In genomic region chr9:134361426-134361825, GRCh38 we compare ENCODE assay signal across 23 cellular contexts. TPM values are rescaled to one million over a fixed set of nuclear protein-coding genes. Genes with fewer than 3 reads are reported as not detected.
A peak's percentile ranks its signal among the peaks of the same experiment; 100 is the strongest.
DNase-seq lines count a peak whose midpoint lies in the region; ATAC-seq and TF ChIP-seq lines count a peak whose summit lies in the region.
"Had no signal": no experiment of that assay in that cellular context is flagged by ENCODE, and none has a peak within 500 bp of the region (broad histone marks: within the 10 kb centered on the region; RNA-seq: fewer than 3 reads in every experiment).

No MANE protein-coding gene starts in this region.

- no peak overlapping the region for H3K4me2 ChIP-seq in neuronal stem cell (ENCODE audit: insufficient read depth, low read length, poor library complexity, severe bottlenecking)

- H3K9me3 Mint-ChIP-seq in activated CD4-positive, alpha-beta T cell treated with anti-CD3 and anti-CD28 coated beads, Interleukin-2, amount 10 ng/mL, durations not matched to agents 7 days and 5 days, result no peaks in the 10 kb centered on the region
- H3K9me3 Mint-ChIP-seq: activated CD8-positive, alpha-beta T cell treated with anti-CD3 and anti-CD28 coated beads for 36 hours; stimulated activated naive CD8-positive, alpha-beta T cell treated with anti-CD3 and anti-CD28 coated beads, Interleukin-15, amount 100 ng/mL, for 72 hours had no signal

- DNase-seq in NCI-H1417 (lab: John Stamatoyannopoulos, UW) (peak in 2 of 3 experiments; percentile 70 to 86), NCI-H1417 treated with DMSO at 0.1 percent for 48 hours (lab: John Stamatoyannopoulos, UW) (no peak), neuronal stem cell (ENCODE audit: low spot score) (no peak), tibial artery (no peak), cerebellar cortex (ENCODE audit: low spot score) (no peak)
- DNase-seq in activated CD4-positive, alpha-beta T cell treated with anti-CD3 and anti-CD28 coated beads, Interleukin-2, amount 10 ng/mL, durations not matched to agents 7 days and 5 days, result no peak
- DNase-seq: activated CD4-positive, CD25-positive, alpha-beta regulatory T cell; activated CD8-positive, alpha-beta T cell treated with anti-CD3 and anti-CD28 coated beads for 36 hours; activated gamma-delta T cell treated with Interleukin-2 at 50 U/mL for 16 hours; activated T-cell treated with anti-CD3 and anti-CD28 coated beads for 4 hours; dorsolateral prefrontal cortex; foreskin keratinocyte; GF-D8; hippocampal formation; lower lobe of right lung; NCI-H2171; NCI-H526 treated with DMSO at 0.1 percent for 48 hours; RPMI8226; stimulated activated naive CD8-positive, alpha-beta T cell treated with anti-CD3 and anti-CD28 coated beads, Interleukin-15, amount 100 ng/mL, for 72 hours had no signal

- no peak for ATAC-seq in HG03159 (IDR thresholded peaks at IDR 0.05; ENCODE audit: unreplicated experiment)
- ATAC-seq: activated CD8-positive, alpha-beta T cell treated with anti-CD3 and anti-CD28 coated beads for 36 hours; foreskin keratinocyte; HCT116; lower lobe of right lung; stimulated activated naive CD8-positive, alpha-beta T cell treated with anti-CD3 and anti-CD28 coated beads, Interleukin-15, amount 100 ng/mL, for 72 hours had no signal

- no peaks in the 10 kb centered on the region for H3K9me3 ChIP-seq in neuronal stem cell (replicated peaks in 1 of 2; ENCODE audit: control insufficient read depth in 2 of 2, insufficient read depth in 1 of 2, low read depth in 1 of 2, low read length in 2 of 2)
- H3K9me3 ChIP-seq in tibial artery, result no peaks in the 10 kb centered on the region
- H3K9me3 ChIP-seq: lower lobe of right lung had no signal

- H4K91ac ChIP-seq in neuronal stem cell (ENCODE audit: low read depth, low read length, poor library complexity), result no peak overlapping the region

- peak overlapping the region; percentile 40 for H3K27ac ChIP-seq in angular gyrus (ENCODE audit: low read depth, low read length)
- H3K27ac ChIP-seq in neuronal stem cell (replicated peaks; ENCODE audit: low read length), result no peak overlapping the region
- H3K27ac ChIP-seq in tibial artery, result peak overlapping the region; percentile 67 to 69
- H3K27ac ChIP-seq: 22Rv1, foreskin keratinocyte, lower lobe of right lung had no signal

- no peaks in the 10 kb centered on the region for H3K27me3 Mint-ChIP-seq in activated CD4-positive, alpha-beta T cell treated with anti-CD3 and anti-CD28 coated beads, Interleukin-2, amount 10 ng/mL, durations not matched to agents 7 days and 5 days
- H3K27me3 Mint-ChIP-seq: activated CD8-positive, alpha-beta T cell treated with anti-CD3 and anti-CD28 coated beads for 36 hours; stimulated activated naive CD8-positive, alpha-beta T cell treated with anti-CD3 and anti-CD28 coated beads, Interleukin-15, amount 100 ng/mL, for 72 hours had no signal

- H4K8ac ChIP-seq in neuronal stem cell (ENCODE audit: low read depth, low read length), result no peak overlapping the region

- H3K27me3 ChIP-seq in neuronal stem cell (ENCODE audit: control insufficient read depth in 3 of 3, insufficient read depth in 3 of 3, low read depth in 1 of 3, low read length in 3 of 3), result no peaks in the 10 kb centered on the region
- no peaks in the 10 kb centered on the region for H3K27me3 ChIP-seq in tibial artery
- H3K27me3 ChIP-seq: dorsolateral prefrontal cortex, foreskin keratinocyte had no signal

- H3K4me3 ChIP-seq in neuronal stem cell (ENCODE audit: low read length in 2 of 2) (no peak overlapping the region), tibial artery (no peak overlapping the region)
- H3K4me3 ChIP-seq: dorsolateral prefrontal cortex, lower lobe of right lung had no signal

- no peak overlapping the region for H3K9ac ChIP-seq in neuronal stem cell (ENCODE audit: low read depth, low read length, poor library complexity)

- POLR2A ChIA-PET in activated CD4-positive, alpha-beta T cell treated with anti-CD3 and anti-CD28 coated beads, Interleukin-2, amount 10 ng/mL, durations not matched to agents 7 days and 5 days (lab: Charles Lee), result no interaction called here

- H3K23ac ChIP-seq in neuronal stem cell (ENCODE audit: low read depth, low read length, poor library complexity), result peak overlapping the region; percentile 73

- no peaks in the 10 kb centered on the region for H3K36me3 Mint-ChIP-seq in activated CD4-positive, alpha-beta T cell treated with anti-CD3 and anti-CD28 coated beads, Interleukin-2, amount 10 ng/mL, durations not matched to agents 7 days and 5 days (ENCODE audit: low read depth)

- no peak overlapping the region for H2AFZ ChIP-seq in neuronal stem cell (ENCODE audit: low read length)

- peak overlapping the region; percentile 75 for H3K14ac ChIP-seq in neuronal stem cell (ENCODE audit: low read length)

- H3K18ac ChIP-seq in neuronal stem cell (ENCODE audit: low read length), result peak overlapping the region; percentile 38

- H3K4me1 ChIP-seq in neuronal stem cell (ENCODE audit: control insufficient read depth in 2 of 2, insufficient read depth in 1 of 2, low read depth in 1 of 2, low read length in 2 of 2) (peaks cover 3 to 15% of the 10 kb centered on the region in 2 donors), tibial artery (peaks cover 9 to 99% (median 64%) of the 10 kb centered on the region in 4 donors)

- no peak overlapping the region for H2BK120ac ChIP-seq in neuronal stem cell (ENCODE audit: low read depth, low read length)

- no peak overlapping the region for H2BK5ac ChIP-seq in neuronal stem cell (ENCODE audit: low read length)

- H3K36me3 ChIP-seq in neuronal stem cell (replicated peaks in 1 of 2; ENCODE audit: control insufficient read depth in 2 of 2, insufficient read depth in 2 of 2, low read length in 2 of 2) (no peaks in the 10 kb centered on the region), tibial artery (no peaks in the 10 kb centered on the region)
- H3K36me3 ChIP-seq: lower lobe of right lung had no signal

- no CpG with 5 or more reads among the region's 16 CpGs for WGBS in neuronal stem cell (ENCODE audit: extremely low coverage in 2 of 2, insufficient read length in 2 of 2, insufficient replicate concordance in 1 of 2), 2 donors

- intact Hi-C loops in tibial artery (cut with DNase I; ENCODE audit: low total_unique reads), result no loop called here

- no peak overlapping the region for H3K4ac ChIP-seq in neuronal stem cell (ENCODE audit: low read length)

- H2BK12ac ChIP-seq in neuronal stem cell (ENCODE audit: low read length), result peak overlapping the region; percentile 10

- no peak for TF ChIP-seq CTCF in tibial artery (IDR thresholded peaks at IDR 0.05)

- H3K4me3 Mint-ChIP-seq in activated CD4-positive, alpha-beta T cell treated with anti-CD3 and anti-CD28 coated beads, Interleukin-2, amount 10 ng/mL, durations not matched to agents 7 days and 5 days, result no peak overlapping the region
- H3K4me3 Mint-ChIP-seq: activated CD8-positive, alpha-beta T cell treated with anti-CD3 and anti-CD28 coated beads for 36 hours; stimulated activated naive CD8-positive, alpha-beta T cell treated with anti-CD3 and anti-CD28 coated beads, Interleukin-15, amount 100 ng/mL, for 72 hours had no signal

- H2BK15ac ChIP-seq in neuronal stem cell (ENCODE audit: low read length), result no peak overlapping the region

- CTCF ChIA-PET in activated CD4-positive, alpha-beta T cell treated with anti-CD3 and anti-CD28 coated beads, Interleukin-2, amount 10 ng/mL, durations not matched to agents 7 days and 5 days (lab: Charles Lee), result no interaction called here

- H3K4me1 Mint-ChIP-seq in activated CD4-positive, alpha-beta T cell treated with anti-CD3 and anti-CD28 coated beads, Interleukin-2, amount 10 ng/mL, durations not matched to agents 7 days and 5 days, result no peaks in the 10 kb centered on the region

- peaks cover 50% of the 10 kb centered on the region for H3K79me1 ChIP-seq in neuronal stem cell (ENCODE audit: low read depth, low read length)

- no peak overlapping the region for H3K27ac Mint-ChIP-seq in activated CD4-positive, alpha-beta T cell treated with anti-CD3 and anti-CD28 coated beads, Interleukin-2, amount 10 ng/mL, durations not matched to agents 7 days and 5 days
- H3K27ac Mint-ChIP-seq: activated CD8-positive, alpha-beta T cell treated with anti-CD3 and anti-CD28 coated beads for 36 hours; stimulated activated naive CD8-positive, alpha-beta T cell treated with anti-CD3 and anti-CD28 coated beads, Interleukin-15, amount 100 ng/mL, for 72 hours had no signal

- peak overlapping the region; percentile 63 for H2AK5ac ChIP-seq in neuronal stem cell (ENCODE audit: low read depth, low read length)

RNA-seq across cellular contexts. Expression of gene RXRA, which starts 35.2 kb away (rescaled TPM):
- polyA plus RNA-seq in neuronal stem cell (2013, experiment 1 of 2), result 36.1 TPM
- polyA plus RNA-seq in neuronal stem cell (2013, experiment 2 of 2), result 36.3 TPM
- 1 to 10 TPM; 1.2 to 1.4 TPM for total RNA-seq in activated CD4-positive, alpha-beta T cell treated with anti-CD3 and anti-CD28 coated beads, Interleukin-2, amount 10 ng/mL, durations not matched to agents 7 days and 5 days

Comparison
In these comparisons a context has a peak if more than half of its experiments do, and no peak if none do; other contexts are left out.
1. DNase-seq: peak in NCI-H1417 (2 of 3); none in NCI-H1417 treated with DMSO at 0.1 percent for 48 hours (single experiment), neuronal stem cell (single experiment), tibial artery (0 of 2), cerebellar cortex (single experiment) and activated CD4-positive, alpha-beta T cell treated with anti-CD3 and anti-CD28 coated beads, Interleukin-2, amount 10 ng/mL, durations not matched to agents 7 days and 5 days (single experiment).